Comparison of ENCODE assay signal across 7 cellular contexts in genomic region chr4:5711479-5712184, GRCh38. TPM values are rescaled to one million over a fixed set of nuclear protein-coding genes. Genes with fewer than 3 reads are reported as not detected.
DNase-seq lines count a peak whose midpoint lies in the region; ATAC-seq and TF ChIP-seq lines count a peak whose summit lies in the region.

No MANE protein-coding gene starts in this region.

- peak overlapping the region; percentile 89 for H3K4me3 Mint-ChIP-seq in neural crest cell

- peaks cover 2% of the 10 kb centered on the region for H3K9me3 Mint-ChIP-seq in neural crest cell

- peaks cover 21% of the 10 kb centered on the region for H3K36me3 Mint-ChIP-seq in neural crest cell (ENCODE audit: low read depth)

- H3K27me3 Mint-ChIP-seq in neural crest cell (ENCODE audit: low read depth) = peaks cover 4% of the 10 kb centered on the region

- no peak overlapping the region for H3K27ac Mint-ChIP-seq in neural crest cell (ENCODE audit: unreplicated experiment)

- H3K4me1 Mint-ChIP-seq in neural crest cell = peaks cover 37% of the 10 kb centered on the region

- TF ChIP-seq CTCF in epithelial cell of esophagus (IDR thresholded peaks at IDR 0.05; ENCODE audit: insufficient read depth, low read depth, low read length, missing control alignments) (no peak), neural crest cell (conservative IDR thresholded peaks at IDR 0.05) (no peak)

- peak; percentile 13 for ATAC-seq in GM18907 (IDR thresholded peaks at IDR 0.05; ENCODE audit: unreplicated experiment)

- peak overlapping the region; percentile 57 for H3K4me3 ChIP-seq in epithelial cell of esophagus (ENCODE audit: low read length)

- DNase-seq in epithelial cell of esophagus (ENCODE audit: low read depth) (peak; percentile 43), neural crest cell (ENCODE audit: low read depth, low spot score) (peak; percentile 19), ureter (ENCODE audit: low spot score) (no peak), NCI-H2107 (lab: John Stamatoyannopoulos, UW) (no peak)
- DNase-seq in activated CD8-positive, alpha-beta memory T cell treated with anti-CD3 and anti-CD28 coated beads for 24 hours = no peak

TF ChIP-seq in PFSK-1, 5 proteins besides CTCF, POLR2A, EP300 and RAD21:
- TF ChIP-seq REST (IDR thresholded peaks at IDR 0.05; ENCODE audit: insufficient read depth in 1 of 2, low read depth in 2 of 2, low read length in 2 of 2) (no peak), FOXP2 (optimal IDR thresholded peaks at IDR 0.05; ENCODE audit: borderline replicate concordance, extremely low read depth, extremely low read length, insufficient read depth) (peak; percentile 20)

RNA-seq across cellular contexts. Expression of gene EVC, which starts 0.6 kb away (rescaled TPM):
- 13.5 TPM for polyA plus RNA-seq in PFSK-1 (2012; ENCODE audit: insufficient read length, low read depth)
- 24.4 and 26.1 TPM in 2 replicates for total RNA-seq in neural crest cell
- total RNA-seq in ureter = 24.1 TPM

RNA-seq across cellular contexts. Expression of gene EVC2, which starts 3.3 kb away (rescaled TPM):
- polyA plus RNA-seq in PFSK-1 (2012; ENCODE audit: insufficient read length, low read depth) = not detected
- 6.4 and 7.2 TPM in 2 replicates for total RNA-seq in neural crest cell
- 6.1 TPM for total RNA-seq in ureter

Comparison
In these comparisons a context has a peak if more than half of its experiments do, and no peak if none do; other contexts are left out.
1. DNase-seq: peak in epithelial cell of esophagus (single experiment) and neural crest cell (single experiment); none in activated CD8-positive, alpha-beta memory T cell treated with anti-CD3 and anti-CD28 coated beads for 24 hours (single experiment), ureter (single experiment) and NCI-H2107 (single experiment).